ENCODE assay signal across 2 cellular contexts in the genomic region with DNA sequence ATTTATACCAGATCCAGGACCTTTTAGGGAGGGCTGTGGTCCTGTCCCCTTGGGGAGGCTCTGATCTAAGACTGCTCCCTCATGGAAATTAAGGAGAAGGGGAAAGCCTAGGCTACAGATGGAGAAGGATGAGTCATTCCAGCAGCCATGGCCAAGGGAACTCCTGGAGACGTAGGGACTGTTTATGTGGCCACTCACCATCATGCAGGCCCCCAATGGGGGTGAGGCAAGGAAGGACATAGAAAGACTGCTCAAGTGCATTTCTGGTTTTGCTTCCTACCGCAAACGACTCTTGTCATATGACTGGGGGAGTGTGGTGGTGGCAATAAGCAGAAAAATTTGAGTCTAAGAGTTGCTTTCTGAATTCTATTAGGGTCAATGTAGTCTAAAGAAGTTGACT.
TF ChIP-seq lines count a peak whose summit lies in the region.

No MANE protein-coding gene starts in this region.

TF ChIP-seq in HepG2, 621 proteins besides CTCF, POLR2A, EP300 and RAD21:
- no peak for TF ChIP-seq SYNCRIP (IDR thresholded peaks at IDR 0.05; ENCODE audit: insufficient read depth, low read depth, low read length)
- TF ChIP-seq RCOR2 (CRISPR knock-in tag; IDR thresholded peaks at IDR 0.05), result no peak
- TF ChIP-seq ZNF792 (CRISPR knock-in tag; IDR thresholded peaks at IDR 0.05), result no peak
- no peak for TF ChIP-seq ATF7 (IDR thresholded peaks at IDR 0.05)
- no peak for TF ChIP-seq ATF7 (CRISPR knock-in tag; IDR thresholded peaks at IDR 0.05)
- TF ChIP-seq PHF21A (CRISPR knock-in tag; IDR thresholded peaks at IDR 0.05), result no peak
- no peak for TF ChIP-seq ZGPAT (CRISPR knock-in tag; IDR thresholded peaks at IDR 0.05)
- TF ChIP-seq SIX4 (CRISPR knock-in tag; IDR thresholded peaks at IDR 0.05), result no peak
- TF ChIP-seq ZNF296 (CRISPR knock-in tag; conservative IDR thresholded peaks at IDR 0.05), result no peak
- no peak for TF ChIP-seq ZNF367 (CRISPR knock-in tag; IDR thresholded peaks at IDR 0.05; ENCODE audit: borderline replicate concordance)
- no peak for TF ChIP-seq SRF (IDR thresholded peaks at IDR 0.05; ENCODE audit: low read depth, low read length)
- TF ChIP-seq KDM5A (IDR thresholded peaks at IDR 0.05; ENCODE audit: borderline replicate concordance, low read length), result no peak
- TF ChIP-seq HINFP (CRISPR knock-in tag; IDR thresholded peaks at IDR 0.05; ENCODE audit: low read depth), result no peak
TF ChIP-seq in HepG2: peak in this region for 0.

TF ChIP-seq in GM12878, 131 proteins besides CTCF, POLR2A, EP300 and RAD21:
- no peak for TF ChIP-seq SREBF2 (IDR thresholded peaks at IDR 0.05; ENCODE audit: low read length)
- no peak for TF ChIP-seq PAX5 (IDR thresholded peaks at IDR 0.05; ENCODE audit: borderline replicate concordance, low read depth, low read length)
- TF ChIP-seq ATF2 (IDR thresholded peaks at IDR 0.05; ENCODE audit: low read length), result peak; percentile 41; the same call in 1 of the 2 replicates
- peak; percentile 66 for TF ChIP-seq RUNX3 (IDR thresholded peaks at IDR 0.05; ENCODE audit: low read length)
- peak; percentile 49; the same call in 1 of the 2 replicates for TF ChIP-seq NFIC (IDR thresholded peaks at IDR 0.05; ENCODE audit: low read depth, low read length)
- TF ChIP-seq BMI1 (IDR thresholded peaks at IDR 0.05; ENCODE audit: borderline replicate concordance), result no peak
